In genomic region chr17:7833795-7834553, GRCh38 we compare ENCODE assay signal across 1 cellular context.
TF ChIP-seq lines count a peak whose summit lies in the region.

A gene with protein sequence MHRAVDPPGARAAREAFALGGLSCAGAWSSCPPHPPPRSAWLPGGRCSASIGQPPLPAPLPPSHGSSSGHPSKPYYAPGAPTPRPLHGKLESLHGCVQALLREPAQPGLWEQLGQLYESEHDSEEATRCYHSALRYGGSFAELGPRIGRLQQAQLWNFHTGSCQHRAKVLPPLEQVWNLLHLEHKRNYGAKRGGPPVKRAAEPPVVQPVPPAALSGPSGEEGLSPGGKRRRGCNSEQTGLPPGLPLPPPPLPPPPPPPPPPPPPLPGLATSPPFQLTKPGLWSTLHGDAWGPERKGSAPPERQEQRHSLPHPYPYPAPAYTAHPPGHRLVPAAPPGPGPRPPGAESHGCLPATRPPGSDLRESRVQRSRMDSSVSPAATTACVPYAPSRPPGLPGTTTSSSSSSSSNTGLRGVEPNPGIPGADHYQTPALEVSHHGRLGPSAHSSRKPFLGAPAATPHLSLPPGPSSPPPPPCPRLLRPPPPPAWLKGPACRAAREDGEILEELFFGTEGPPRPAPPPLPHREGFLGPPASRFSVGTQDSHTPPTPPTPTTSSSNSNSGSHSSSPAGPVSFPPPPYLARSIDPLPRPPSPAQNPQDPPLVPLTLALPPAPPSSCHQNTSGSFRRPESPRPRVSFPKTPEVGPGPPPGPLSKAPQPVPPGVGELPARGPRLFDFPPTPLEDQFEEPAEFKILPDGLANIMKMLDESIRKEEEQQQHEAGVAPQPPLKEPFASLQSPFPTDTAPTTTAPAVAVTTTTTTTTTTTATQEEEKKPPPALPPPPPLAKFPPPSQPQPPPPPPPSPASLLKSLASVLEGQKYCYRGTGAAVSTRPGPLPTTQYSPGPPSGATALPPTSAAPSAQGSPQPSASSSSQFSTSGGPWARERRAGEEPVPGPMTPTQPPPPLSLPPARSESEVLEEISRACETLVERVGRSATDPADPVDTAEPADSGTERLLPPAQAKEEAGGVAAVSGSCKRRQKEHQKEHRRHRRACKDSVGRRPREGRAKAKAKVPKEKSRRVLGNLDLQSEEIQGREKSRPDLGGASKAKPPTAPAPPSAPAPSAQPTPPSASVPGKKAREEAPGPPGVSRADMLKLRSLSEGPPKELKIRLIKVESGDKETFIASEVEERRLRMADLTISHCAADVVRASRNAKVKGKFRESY (N-terminal part only) (plus strand): TSS chr17:7834217. CDS start chr17:7845555, 11,338 bp downstream.

TF ChIP-seq in HepG2, 621 proteins besides CTCF, POLR2A, EP300 and RAD21 (continued from another document and continues in another):
- TF ChIP-seq TEF (CRISPR knock-in tag; IDR thresholded peaks at IDR 0.05) (no peak), ZNF777 (CRISPR knock-in tag; IDR thresholded peaks at IDR 0.05) (peak; percentile 2; the same call in 1 of the 2 replicates), ZNF510 (CRISPR knock-in tag; IDR thresholded peaks at IDR 0.05; ENCODE audit: low read depth) (no peak), RBFOX2 (IDR thresholded peaks at IDR 0.05; ENCODE audit: low read depth, low read length) (0 out of 2 replicates have a peak, but pooled peaks have one; percentile 14), ZNF431 (CRISPR knock-in tag; IDR thresholded peaks at IDR 0.05; ENCODE audit: borderline replicate concordance, low read depth) (no peak), DZIP1 (CRISPR knock-in tag; IDR thresholded peaks at IDR 0.05) (no peak), FOXK1 (CRISPR knock-in tag; IDR thresholded peaks at IDR 0.05; ENCODE audit: borderline replicate concordance, low read depth) (no peak), NR2F2 (IDR thresholded peaks at IDR 0.05; ENCODE audit: borderline replicate concordance, low read depth) (no peak), GATAD2A (CRISPR knock-in tag; IDR thresholded peaks at IDR 0.05) (0 out of 2 replicates have a peak, but pooled peaks have one; percentile 16), NFYB (CRISPR knock-in tag; IDR thresholded peaks at IDR 0.05) (no peak), ARNT (IDR thresholded peaks at IDR 0.05) (no peak), KLF6 (CRISPR knock-in tag; IDR thresholded peaks at IDR 0.05) (no peak), MTF2 (CRISPR knock-in tag; IDR thresholded peaks at IDR 0.05; ENCODE audit: borderline replicate concordance) (no peak), AKAP8 (CRISPR knock-in tag; IDR thresholded peaks at IDR 0.05) (no peak), ASH2L (IDR thresholded peaks at IDR 0.05; ENCODE audit: insufficient read length, low read depth, low read length) (no peak), ZNF24 (IDR thresholded peaks at IDR 0.05) (no peak), ZNF234 (CRISPR knock-in tag; conservative IDR thresholded peaks at IDR 0.05) (no peak), IRF9 (CRISPR knock-in tag; IDR thresholded peaks at IDR 0.05; ENCODE audit: borderline replicate concordance) (no peak), DNMT1 (CRISPR knock-in tag; IDR thresholded peaks at IDR 0.05) (no peak), NFATC3 (CRISPR knock-in tag; IDR thresholded peaks at IDR 0.05) (no peak), MXD1 (CRISPR knock-in tag; IDR thresholded peaks at IDR 0.05) (peak; percentile 41; the same call in 1 of the 2 replicates), ZNF879 (CRISPR knock-in tag; IDR thresholded peaks at IDR 0.05) (no peak), ZNF142 (CRISPR knock-in tag; IDR thresholded peaks at IDR 0.05) (no peak), ZNF367 (CRISPR knock-in tag; IDR thresholded peaks at IDR 0.05; ENCODE audit: borderline replicate concordance) (no peak), NR2F6 (IDR thresholded peaks at IDR 0.05) (no peak), NR2F6 (CRISPR knock-in tag; IDR thresholded peaks at IDR 0.05) (no peak), ZNF704 (CRISPR knock-in tag; IDR thresholded peaks at IDR 0.05; ENCODE audit: borderline replicate concordance) (no peak), FOXJ3 (CRISPR knock-in tag; IDR thresholded peaks at IDR 0.05; ENCODE audit: borderline replicate concordance) (no peak), JUND (CRISPR knock-in tag; IDR thresholded peaks at IDR 0.05) (no peak)
- TF ChIP-seq, protein P1, sequence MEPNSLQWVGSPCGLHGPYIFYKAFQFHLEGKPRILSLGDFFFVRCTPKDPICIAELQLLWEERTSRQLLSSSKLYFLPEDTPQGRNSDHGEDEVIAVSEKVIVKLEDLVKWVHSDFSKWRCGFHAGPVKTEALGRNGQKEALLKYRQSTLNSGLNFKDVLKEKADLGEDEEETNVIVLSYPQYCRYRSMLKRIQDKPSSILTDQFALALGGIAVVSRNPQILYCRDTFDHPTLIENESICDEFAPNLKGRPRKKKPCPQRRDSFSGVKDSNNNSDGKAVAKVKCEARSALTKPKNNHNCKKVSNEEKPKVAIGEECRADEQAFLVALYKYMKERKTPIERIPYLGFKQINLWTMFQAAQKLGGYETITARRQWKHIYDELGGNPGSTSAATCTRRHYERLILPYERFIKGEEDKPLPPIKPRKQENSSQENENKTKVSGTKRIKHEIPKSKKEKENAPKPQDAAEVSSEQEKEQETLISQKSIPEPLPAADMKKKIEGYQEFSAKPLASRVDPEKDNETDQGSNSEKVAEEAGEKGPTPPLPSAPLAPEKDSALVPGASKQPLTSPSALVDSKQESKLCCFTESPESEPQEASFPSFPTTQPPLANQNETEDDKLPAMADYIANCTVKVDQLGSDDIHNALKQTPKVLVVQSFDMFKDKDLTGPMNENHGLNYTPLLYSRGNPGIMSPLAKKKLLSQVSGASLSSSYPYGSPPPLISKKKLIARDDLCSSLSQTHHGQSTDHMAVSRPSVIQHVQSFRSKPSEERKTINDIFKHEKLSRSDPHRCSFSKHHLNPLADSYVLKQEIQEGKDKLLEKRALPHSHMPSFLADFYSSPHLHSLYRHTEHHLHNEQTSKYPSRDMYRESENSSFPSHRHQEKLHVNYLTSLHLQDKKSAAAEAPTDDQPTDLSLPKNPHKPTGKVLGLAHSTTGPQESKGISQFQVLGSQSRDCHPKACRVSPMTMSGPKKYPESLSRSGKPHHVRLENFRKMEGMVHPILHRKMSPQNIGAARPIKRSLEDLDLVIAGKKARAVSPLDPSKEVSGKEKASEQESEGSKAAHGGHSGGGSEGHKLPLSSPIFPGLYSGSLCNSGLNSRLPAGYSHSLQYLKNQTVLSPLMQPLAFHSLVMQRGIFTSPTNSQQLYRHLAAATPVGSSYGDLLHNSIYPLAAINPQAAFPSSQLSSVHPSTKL (CRISPR knock-in tag; IDR thresholded peaks at IDR 0.05) = no peak; the same call in 1 of the 2 replicates
- TF ChIP-seq, protein P2, sequence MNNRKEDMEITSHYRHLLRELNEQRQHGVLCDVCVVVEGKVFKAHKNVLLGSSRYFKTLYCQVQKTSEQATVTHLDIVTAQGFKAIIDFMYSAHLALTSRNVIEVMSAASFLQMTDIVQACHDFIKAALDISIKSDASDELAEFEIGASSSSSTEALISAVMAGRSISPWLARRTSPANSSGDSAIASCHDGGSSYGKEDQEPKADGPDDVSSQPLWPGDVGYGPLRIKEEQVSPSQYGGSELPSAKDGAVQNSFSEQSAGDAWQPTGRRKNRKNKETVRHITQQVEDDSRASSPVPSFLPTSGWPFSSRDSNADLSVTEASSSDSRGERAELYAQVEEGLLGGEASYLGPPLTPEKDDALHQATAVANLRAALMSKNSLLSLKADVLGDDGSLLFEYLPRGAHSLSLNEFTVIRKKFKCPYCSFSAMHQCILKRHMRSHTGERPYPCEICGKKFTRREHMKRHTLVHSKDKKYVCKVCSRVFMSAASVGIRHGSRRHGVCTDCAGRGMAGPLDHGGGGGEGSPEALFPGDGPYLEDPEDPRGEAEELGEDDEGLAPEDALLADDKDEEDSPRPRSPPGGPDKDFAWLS (CRISPR knock-in tag; IDR thresholded peaks at IDR 0.05; ENCODE audit: borderline replicate concordance) = no peak
- TF ChIP-seq, protein P3, sequence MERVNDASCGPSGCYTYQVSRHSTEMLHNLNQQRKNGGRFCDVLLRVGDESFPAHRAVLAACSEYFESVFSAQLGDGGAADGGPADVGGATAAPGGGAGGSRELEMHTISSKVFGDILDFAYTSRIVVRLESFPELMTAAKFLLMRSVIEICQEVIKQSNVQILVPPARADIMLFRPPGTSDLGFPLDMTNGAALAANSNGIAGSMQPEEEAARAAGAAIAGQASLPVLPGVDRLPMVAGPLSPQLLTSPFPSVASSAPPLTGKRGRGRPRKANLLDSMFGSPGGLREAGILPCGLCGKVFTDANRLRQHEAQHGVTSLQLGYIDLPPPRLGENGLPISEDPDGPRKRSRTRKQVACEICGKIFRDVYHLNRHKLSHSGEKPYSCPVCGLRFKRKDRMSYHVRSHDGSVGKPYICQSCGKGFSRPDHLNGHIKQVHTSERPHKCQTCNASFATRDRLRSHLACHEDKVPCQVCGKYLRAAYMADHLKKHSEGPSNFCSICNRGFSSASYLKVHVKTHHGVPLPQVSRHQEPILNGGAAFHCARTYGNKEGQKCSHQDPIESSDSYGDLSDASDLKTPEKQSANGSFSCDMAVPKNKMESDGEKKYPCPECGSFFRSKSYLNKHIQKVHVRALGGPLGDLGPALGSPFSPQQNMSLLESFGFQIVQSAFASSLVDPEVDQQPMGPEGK (CRISPR knock-in tag; IDR thresholded peaks at IDR 0.05) = peak; percentile 26; the same call in 1 of the 2 replicates
